20 cellular contexts compared by ENCODE assay signal in genomic region chr16:75537795-75538194, GRCh38. TPM values are rescaled to one million over a fixed set of nuclear protein-coding genes. Genes with fewer than 3 reads are reported as not detected.
DNase-seq lines count a peak whose midpoint lies in the region; ATAC-seq and TF ChIP-seq lines count a peak whose summit lies in the region.
"Had no signal": no experiment of that assay in that cellular context is flagged by ENCODE, and none has a peak within 500 bp of the region (broad histone marks: within the 10 kb centered on the region; RNA-seq: fewer than 3 reads in every experiment).

No MANE protein-coding gene starts in this region.

- no peak overlapping the region for H3K4me2 ChIP-seq in osteoblast (ENCODE audit: insufficient read depth, low read length)
- H3K4me2 ChIP-seq: A549 had no signal

- no peaks in the 10 kb centered on the region for H4K20me1 ChIP-seq in osteoblast (ENCODE audit: insufficient read depth, low read length)

- ATAC-seq in left colon (peak; percentile 37), HG03196 (IDR thresholded peaks at IDR 0.05; ENCODE audit: unreplicated experiment) (no peak), GM18511 (IDR thresholded peaks at IDR 0.05; ENCODE audit: unreplicated experiment) (no peak)
- ATAC-seq: A549 had no signal

- no peak for TF ChIP-seq POLR2A in Peyer's patch (IDR thresholded peaks at IDR 0.05)

- H3K27ac ChIP-seq in Peyer's patch, result peak overlapping the region in 3 of 4 donors; percentile 7 to 85 (median 68)
- H3K27ac ChIP-seq in osteoblast (ENCODE audit: low read depth, low read length), result no peak overlapping the region
- H3K27ac ChIP-seq: A549 had no signal

- intact Hi-C loops in left colon (cut with DNase I, micrococcal nuclease), result no loop called here

- no peak overlapping the region for H2AFZ ChIP-seq in osteoblast (ENCODE audit: low read length)

- H3K4me3 ChIP-seq in Peyer's patch, result no peak overlapping the region
- H3K4me3 ChIP-seq in osteoblast (ENCODE audit: insufficient read depth, low read length), result no peak overlapping the region
- H3K4me3 ChIP-seq: A549, HAP-1 had no signal

- H3K36me3 ChIP-seq in Peyer's patch (peaks cover 0 to 7% (median 0%) of the 10 kb centered on the region in 3 donors), osteoblast (ENCODE audit: insufficient read depth, low read length) (no peaks in the 10 kb centered on the region)
- H3K36me3 ChIP-seq: HAP-1 had no signal

- TF ChIP-seq CTCF in Peyer's patch (IDR thresholded peaks at IDR 0.05) (no peak), osteoblast (IDR thresholded peaks at IDR 0.05; ENCODE audit: extremely low read depth, low read depth, low read length) (no peak)

- no peaks in the 10 kb centered on the region for H3K9me3 ChIP-seq in Peyer's patch
- no peaks in the 10 kb centered on the region for H3K9me3 ChIP-seq in osteoblast (ENCODE audit: low read depth, low read length)
- H3K9me3 ChIP-seq: A549, HAP-1 had no signal

- H3K27me3 ChIP-seq in Peyer's patch (no peaks in the 10 kb centered on the region), osteoblast (ENCODE audit: insufficient read depth, low read length) (peaks cover 11% of the 10 kb centered on the region)

- H3K79me2 ChIP-seq in osteoblast (ENCODE audit: insufficient read depth, low read length), result no peaks in the 10 kb centered on the region

- DNase-seq in Peyer's patch (peak in 1 of 3 donors; percentile 58), left colon (peak in 1 of 2 donors; percentile 23), osteoblast (ENCODE audit: insufficient read length, low spot score, missing footprints) (peak; percentile 9)
- DNase-seq in activated effector memory CD4-positive, alpha-beta T cell treated with Interleukin-2 at 50 U/mL for 16 hours, result no peak
- DNase-seq: 8988T; ACHN; Calu3; CD4-positive, alpha-beta memory T cell; COR-L47; DMS53; DMS79 treated with DMSO at 0.1 percent for 48 hours; GF-D8; GOT3; HFFc6 had no signal

- H3K4me1 ChIP-seq in Peyer's patch, result peaks cover 0 to 26% (median 0%) of the 10 kb centered on the region in 4 donors
- no peaks in the 10 kb centered on the region for H3K4me1 ChIP-seq in osteoblast (ENCODE audit: insufficient read depth, low read length)
- H3K4me1 ChIP-seq: A549, HAP-1 had no signal

RNA-seq across cellular contexts. Expression of gene CHST5, which starts 1.9 kb away (rescaled TPM):
- 100 to 1,000 TPM in 1 of 4 donors, 10 to 100 TPM in 2, 1 to 10 TPM in 1; 5.8 to 160 (median 75.8) TPM for total RNA-seq in Peyer's patch
- 100 to 1,000 TPM; 115 to 116 TPM for total RNA-seq in left colon
- total RNA-seq in osteoblast, result under 0.01 TPM in 1 of 2 replicates, not detected in the other
- total RNA-seq: CD4-positive, alpha-beta memory T cell; Daoy; G401; HFFc6 had no signal

RNA-seq across cellular contexts. Expression of gene TMEM231, which starts 18.3 kb away (rescaled TPM):
- total RNA-seq in Peyer's patch (10 to 100 TPM in 1 of 4 donors, 1 to 10 TPM in 3; 3.3 to 17.9 (median 4.0) TPM), left colon (1 to 10 TPM; 3.9 to 4.1 TPM), osteoblast (17.0 and 22.4 TPM in 2 replicates)

RNA-seq across cellular contexts. Expression of gene GABARAPL2, which starts 28.4 kb away (rescaled TPM):
- total RNA-seq in Peyer's patch (10 to 100 TPM; 52.0 to 80.9 (median 61.9) TPM), left colon (100 to 1,000 TPM in 1 of 2 donors, 10 to 100 TPM in 1; 91.1 to 110 TPM), osteoblast (32.9 and 36.8 TPM in 2 replicates)

RNA-seq across cellular contexts. Expression of gene CHST6, which starts 42.6 kb away (rescaled TPM):
- total RNA-seq in Peyer's patch, result 10 to 100 TPM in 3 of 4 donors, not detected in 1; 12.8 to 50.2 (median 22.3) TPM
- total RNA-seq in left colon, result 1 to 10 TPM; 2.0 to 4.0 TPM
- total RNA-seq in osteoblast, result 1.1 and 1.5 TPM in 2 replicates
- total RNA-seq: G401 had no signal
